ENCODE assay signal across 8 cellular contexts in genomic region chr2:110054521-110055407, GRCh38.
DNase-seq lines count a peak whose midpoint lies in the region; ATAC-seq and TF ChIP-seq lines count a peak whose summit lies in the region.
"Not testable (repeated sequence)": the region's sequence is repeated elsewhere in the genome, so short reads cannot be mapped to it uniquely, and the experiment has no call there.

No MANE protein-coding gene starts in this region.

- not testable (repeated sequence) for H3K36me3 ChIP-seq in HUES6 (ENCODE audit: control insufficient read depth, insufficient read depth, low read length); adrenal gland (replicated peaks in 1 of 2); cardiac muscle cell; left lung

- DNase-seq in AG09309 (ENCODE audit: low read depth) (peak; percentile 1), adrenal gland (peak; percentile 8 to 73 (median 36)), ecto neural progenitor cell (ENCODE audit: low spot score) (peak; percentile 55), cardiac muscle cell (ENCODE audit: low read depth in 1 of 2, low spot score in 1 of 2) (peak; percentile 31 to 80), left lung (peak; percentile 41 to 49), non-pigmented ciliary epithelial cell (ENCODE audit: low read depth) (peak; percentile 0), stromal cell of bone marrow (ENCODE audit: low read depth) (peak; percentile 21)

- not testable (repeated sequence) for TF ChIP-seq POLR2A in adrenal gland (IDR thresholded peaks at IDR 0.05)

- peak overlapping the region; percentile 25 for H3K9ac ChIP-seq in HUES6 (ENCODE audit: low read length)

- 48 to 57% (median 56%) methylated on average over 2 to 3 of the region's 11 CpGs for WGBS in adrenal gland, 4 donors

- not testable (repeated sequence) for H3K27ac ChIP-seq in HUES6 (ENCODE audit: low read depth, low read length); left lung
- peak overlapping the region in 1 of 5 donors; percentile 68 for H3K27ac ChIP-seq in adrenal gland
- peak overlapping the region; percentile 10 for H3K27ac ChIP-seq in cardiac muscle cell

- not testable (repeated sequence) for H3K4me3 ChIP-seq in AG09309 (ENCODE audit: control insufficient read depth, low read depth, low read length); HUES6 (ENCODE audit: low read depth, low read length); adrenal gland; cardiac muscle cell; left lung

- not testable (repeated sequence) for H3K27me3 ChIP-seq in HUES6 (ENCODE audit: control insufficient read depth, insufficient read depth, low read length); adrenal gland; cardiac muscle cell; left lung

- intact Hi-C loops in adrenal gland (cut with DNase I); left lung (cut with DNase I): not testable (repeated sequence)

- not testable (repeated sequence) for H3K9me3 ChIP-seq in HUES6 (ENCODE audit: control insufficient read depth, insufficient read depth, low read depth, low read length); adrenal gland (replicated peaks in 1 of 3); cardiac muscle cell (ENCODE audit: low read depth); left lung

- not testable (repeated sequence) for TF ChIP-seq CTCF in AG09309 (IDR thresholded peaks at IDR 0.05; ENCODE audit: control insufficient read depth, insufficient read depth, low read depth, low read length, missing control alignments); adrenal gland (IDR thresholded peaks at IDR 0.05); cardiac muscle cell (IDR thresholded peaks at IDR 0.05; ENCODE audit: low read depth, low read length); left lung (IDR thresholded peaks at IDR 0.05)

- ATAC-seq in left lung: peak; percentile 84

- H3K4me1 ChIP-seq in HUES6 (ENCODE audit: control insufficient read depth, insufficient read depth, low read length); adrenal gland (replicated peaks in 1 of 2); cardiac muscle cell (ENCODE audit: low read depth); left lung: not testable (repeated sequence)

Comparison
In these comparisons a context has a peak if more than half of its experiments do, and no peak if none do; other contexts are left out.
1. DNase-seq: peak in every context shown above with its lines; median percentile 56 in cardiac muscle cell; 55 in ecto neural progenitor cell; 45 in left lung; 36 in adrenal gland; 21 in stromal cell of bone marrow; 1 in AG09309; 0 in non-pigmented ciliary epithelial cell.